Comparison of ENCODE assay signal across 12 cellular contexts in the genomic region with DNA sequence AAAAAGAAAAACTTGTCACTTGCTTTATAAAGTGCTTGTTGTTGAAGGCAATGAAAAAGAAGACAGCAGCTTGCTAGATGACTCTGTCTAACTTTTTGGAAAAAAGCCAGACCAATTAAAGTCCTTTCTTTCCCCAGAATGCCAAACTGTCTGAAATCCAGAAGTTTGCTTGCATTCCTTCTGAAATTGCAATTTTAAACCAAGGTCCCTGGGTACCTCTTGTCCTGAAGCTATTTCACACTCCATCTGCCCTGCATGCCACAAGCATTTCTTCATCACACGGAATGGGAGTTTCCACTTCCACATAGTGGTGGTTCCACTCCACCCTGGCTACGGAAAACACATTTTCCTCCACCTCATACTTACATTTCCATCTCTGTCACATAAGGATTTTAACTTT.
DNase-seq lines count a peak whose midpoint lies in the region; TF ChIP-seq lines count a peak whose summit lies in the region.
"Had no signal": no experiment of that assay in that cellular context is flagged by ENCODE, and none has a peak within 500 bp of the region (broad histone marks: within the 10 kb centered on the region; RNA-seq: fewer than 3 reads in every experiment).

No MANE protein-coding gene starts in this region.

- H2BK5ac ChIP-seq in trophoblast cell (ENCODE audit: low read depth, low read length, poor library complexity), result no peak overlapping the region

- H3K27ac ChIP-seq in trophoblast cell (ENCODE audit: low read depth, low read length) (no peak overlapping the region), caudate nucleus (ENCODE audit: low read depth, low read length) (no peak overlapping the region), MM.1S (ENCODE audit: low read length) (no peak overlapping the region)
- H3K27ac ChIP-seq: transverse colon had no signal

- H3K79me1 ChIP-seq in trophoblast cell (ENCODE audit: low read length), result peaks cover 2% of the 10 kb centered on the region

- no peak overlapping the region for H3K18ac ChIP-seq in trophoblast cell (ENCODE audit: low read length)

- H3K36me3 ChIP-seq in trophoblast cell (ENCODE audit: control insufficient read depth in 1 of 2, insufficient read depth in 2 of 2, low read length in 2 of 2) (peaks cover 0 to 2% of the 10 kb centered on the region in 2 experiments), MM.1S (replicated peaks; ENCODE audit: insufficient read depth, low read length) (no peaks in the 10 kb centered on the region; the same call in 1 of the 2 replicates)

- H2AFZ ChIP-seq in trophoblast cell (ENCODE audit: insufficient read depth, low read length, poor library complexity), result no peak overlapping the region
- H2AFZ ChIP-seq in MM.1S (ENCODE audit: low read length), result no peak overlapping the region

- H2BK120ac ChIP-seq in trophoblast cell (ENCODE audit: insufficient read depth, low read length, poor library complexity), result no peak overlapping the region

- no peaks in the 10 kb centered on the region for H3K79me2 ChIP-seq in trophoblast cell (ENCODE audit: control insufficient read depth, insufficient read depth, low read length, poor library complexity)
- no peaks in the 10 kb centered on the region for H3K79me2 ChIP-seq in MM.1S (ENCODE audit: low read length)

- no peak overlapping the region for H4K8ac ChIP-seq in trophoblast cell (ENCODE audit: low read depth, low read length)

- no peak overlapping the region for H3K4me3 ChIP-seq in trophoblast cell (ENCODE audit: low read depth, low read length)
- no peak overlapping the region for H3K4me3 ChIP-seq in MM.1S (ENCODE audit: low read length)
- H3K4me3 ChIP-seq: transverse colon had no signal

- H3K23ac ChIP-seq in trophoblast cell (ENCODE audit: low read length), result no peak overlapping the region

- TF ChIP-seq CTCF in MM.1S (IDR thresholded peaks at IDR 0.05; ENCODE audit: low read length), result no peak

- H3K4ac ChIP-seq in trophoblast cell (ENCODE audit: low read depth, low read length), result no peak overlapping the region

- H3K27me3 ChIP-seq in trophoblast cell (ENCODE audit: insufficient read depth, low read length) (no peaks in the 10 kb centered on the region), MM.1S (replicated peaks; ENCODE audit: insufficient read depth, low read length) (no peaks in the 10 kb centered on the region)
- H3K27me3 ChIP-seq: transverse colon had no signal

- no peak overlapping the region for H4K91ac ChIP-seq in trophoblast cell (ENCODE audit: low read depth, low read length)

- no peaks in the 10 kb centered on the region for H3K4me1 ChIP-seq in trophoblast cell (ENCODE audit: control insufficient read depth in 1 of 2, insufficient read depth in 2 of 2, low read length in 2 of 2)
- H3K4me1 ChIP-seq in MM.1S (ENCODE audit: low read length), result no peaks in the 10 kb centered on the region

- no peak overlapping the region for H2AK5ac ChIP-seq in trophoblast cell (ENCODE audit: low read length)

- H3K4me2 ChIP-seq in trophoblast cell (ENCODE audit: low read length), result peak overlapping the region; percentile 15
- no peak overlapping the region for H3K4me2 ChIP-seq in MM.1S (ENCODE audit: low read depth, low read length)

- no peak overlapping the region for H3K14ac ChIP-seq in trophoblast cell (ENCODE audit: low read length)

- H3K9me2 ChIP-seq in MM.1S (replicated peaks; ENCODE audit: insufficient read depth, low read length), result no peaks in the 10 kb centered on the region

- no peak overlapping the region for H3K9ac ChIP-seq in trophoblast cell (ENCODE audit: low read length)
- no peak overlapping the region for H3K9ac ChIP-seq in MM.1S (ENCODE audit: low read length)

- DNase-seq in DMS 273 (lab: John Stamatoyannopoulos, UW; ENCODE audit: unreplicated experiment) (peak; percentile 50), NCI-H446 treated with DMSO at 0.1 percent for 48 hours (lab: John Stamatoyannopoulos, UW) (peak; percentile 67), fibroblast of peridontal ligament (ENCODE audit: extremely low read depth) (peak; percentile 96), trophoblast cell (peak; percentile 69 to 93), caudate nucleus (lab: John Stamatoyannopoulos, UW) (no peak), MM.1S (no peak), HT-29 (ENCODE audit: low spot score) (no peak), NCI-H748 treated with DMSO at 0.1 percent for 48 hours (lab: John Stamatoyannopoulos, UW) (no peak)
- DNase-seq: activated naive CD4-positive, alpha-beta T cell treated with anti-CD3 and anti-CD28 coated beads for 36 hours; Calu3; NCI-H1092 treated with DMSO at 0.1 percent for 48 hours; transverse colon had no signal

- H3F3A ChIP-seq in MM.1S (ENCODE audit: insufficient read depth, low read length), result no peaks in the 10 kb centered on the region

- no peaks in the 10 kb centered on the region for H4K20me1 ChIP-seq in MM.1S (ENCODE audit: insufficient read depth, low read length)

- H3K9me3 ChIP-seq in trophoblast cell (ENCODE audit: insufficient read depth, low read depth, low read length) (no peaks in the 10 kb centered on the region), MM.1S (replicated peaks; ENCODE audit: insufficient read depth, low read length) (no peaks in the 10 kb centered on the region)

- H4K12ac ChIP-seq in trophoblast cell (ENCODE audit: low read depth, low read length), result no peak overlapping the region

- WGBS in trophoblast cell (ENCODE audit: extremely low coverage, insufficient coverage, insufficient read length), result no CpG with 5 or more reads among the region's 2 CpGs

- H2BK12ac ChIP-seq in trophoblast cell (ENCODE audit: low read length), result no peak overlapping the region

Comparison
In these comparisons a context has a peak if more than half of its experiments do, and no peak if none do; other contexts are left out.
1. DNase-seq: peak in DMS 273 (single experiment), NCI-H446 treated with DMSO at 0.1 percent for 48 hours (single experiment), fibroblast of peridontal ligament (single experiment) and trophoblast cell (2 of 2); none in caudate nucleus (0 of 61), MM.1S (single experiment), HT-29 (single experiment) and NCI-H748 treated with DMSO at 0.1 percent for 48 hours (single experiment).